In the genomic region with DNA sequence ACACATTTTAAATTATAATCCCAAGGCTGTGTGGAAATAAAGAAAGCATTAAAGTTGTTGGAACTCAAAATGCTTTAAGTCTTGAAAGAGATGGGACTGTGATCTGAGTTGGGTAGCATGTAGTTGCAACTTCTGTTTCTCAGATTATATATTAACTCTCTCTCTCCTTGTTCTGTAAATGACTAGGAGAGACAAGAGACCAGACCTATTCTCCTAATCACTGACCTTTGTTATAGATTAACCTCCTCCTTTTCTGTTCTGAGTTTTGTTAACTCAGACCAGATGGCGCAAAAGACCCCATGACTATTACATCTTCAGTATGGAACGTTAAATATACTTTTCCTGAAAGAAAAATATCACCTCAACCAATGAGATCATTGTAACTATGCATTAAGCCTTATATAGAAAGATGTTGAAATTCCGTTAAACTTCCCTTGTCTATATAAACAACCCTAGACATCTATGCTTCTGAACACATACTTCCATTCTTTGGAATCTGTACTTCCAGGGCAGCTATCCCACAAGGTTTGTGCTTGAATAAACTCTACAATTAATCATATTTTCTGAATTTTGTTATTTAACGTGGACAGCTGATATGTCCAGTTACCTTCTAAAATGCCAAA, we compare ENCODE assay signal across 1 cellular context.
TF ChIP-seq lines count a peak whose summit lies in the region.

No MANE protein-coding gene starts in this region.

TF ChIP-seq in GM23338, 12 proteins besides CTCF, POLR2A, EP300 and RAD21 (continued from another document):
- TF ChIP-seq ZNF462 (CRISPR knock-in tag; IDR thresholded peaks at IDR 0.05) (no peak), POLR2AphosphoS5 (IDR thresholded peaks at IDR 0.05; ENCODE audit: low read depth) (no peak), EZH2 (IDR thresholded peaks at IDR 0.05; ENCODE audit: low read depth, unreplicated experiment) (no peak), ZNF114 (CRISPR knock-in tag; IDR thresholded peaks at IDR 0.05) (no peak)
- TF ChIP-seq, protein P1, sequence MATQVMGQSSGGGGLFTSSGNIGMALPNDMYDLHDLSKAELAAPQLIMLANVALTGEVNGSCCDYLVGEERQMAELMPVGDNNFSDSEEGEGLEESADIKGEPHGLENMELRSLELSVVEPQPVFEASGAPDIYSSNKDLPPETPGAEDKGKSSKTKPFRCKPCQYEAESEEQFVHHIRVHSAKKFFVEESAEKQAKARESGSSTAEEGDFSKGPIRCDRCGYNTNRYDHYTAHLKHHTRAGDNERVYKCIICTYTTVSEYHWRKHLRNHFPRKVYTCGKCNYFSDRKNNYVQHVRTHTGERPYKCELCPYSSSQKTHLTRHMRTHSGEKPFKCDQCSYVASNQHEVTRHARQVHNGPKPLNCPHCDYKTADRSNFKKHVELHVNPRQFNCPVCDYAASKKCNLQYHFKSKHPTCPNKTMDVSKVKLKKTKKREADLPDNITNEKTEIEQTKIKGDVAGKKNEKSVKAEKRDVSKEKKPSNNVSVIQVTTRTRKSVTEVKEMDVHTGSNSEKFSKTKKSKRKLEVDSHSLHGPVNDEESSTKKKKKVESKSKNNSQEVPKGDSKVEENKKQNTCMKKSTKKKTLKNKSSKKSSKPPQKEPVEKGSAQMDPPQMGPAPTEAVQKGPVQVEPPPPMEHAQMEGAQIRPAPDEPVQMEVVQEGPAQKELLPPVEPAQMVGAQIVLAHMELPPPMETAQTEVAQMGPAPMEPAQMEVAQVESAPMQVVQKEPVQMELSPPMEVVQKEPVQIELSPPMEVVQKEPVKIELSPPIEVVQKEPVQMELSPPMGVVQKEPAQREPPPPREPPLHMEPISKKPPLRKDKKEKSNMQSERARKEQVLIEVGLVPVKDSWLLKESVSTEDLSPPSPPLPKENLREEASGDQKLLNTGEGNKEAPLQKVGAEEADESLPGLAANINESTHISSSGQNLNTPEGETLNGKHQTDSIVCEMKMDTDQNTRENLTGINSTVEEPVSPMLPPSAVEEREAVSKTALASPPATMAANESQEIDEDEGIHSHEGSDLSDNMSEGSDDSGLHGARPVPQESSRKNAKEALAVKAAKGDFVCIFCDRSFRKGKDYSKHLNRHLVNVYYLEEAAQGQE (IDR thresholded peaks at IDR 0.05; ENCODE audit: unreplicated experiment), result no peak
